ENCODE assay signal across 8 cellular contexts in genomic region chr7:1571261-1571650, GRCh38. TPM values are rescaled to one million over a fixed set of nuclear protein-coding genes. Genes with fewer than 3 reads are reported as not detected.
A peak's percentile ranks its signal among the peaks of the same experiment; 100 is the strongest.
DNase-seq lines count a peak whose midpoint lies in the region; ATAC-seq, FAIRE-seq and TF ChIP-seq lines count a peak whose summit lies in the region.

No MANE protein-coding gene starts in this region.

- TF ChIP-seq CTCF in BE2C (IDR thresholded peaks at IDR 0.05; ENCODE audit: low read depth, low read length) (no peak), brain (conservative IDR thresholded peaks at IDR 0.05) (no peak)

- ATAC-seq in naive B cell (ENCODE audit: low read depth in 2 of 2): no peak

- H3K36me3 Mint-ChIP-seq in brain (peaks cover 12% of the 10 kb centered on the region), naive B cell (peaks cover 0 to 16% of the 10 kb centered on the region in 2 donors)

- H3K4me3 ChIP-seq in BE2C (ENCODE audit: low read depth, low read length): peak overlapping the region; percentile 91
- H3K4me3 ChIP-seq in Jurkat, Clone E6-1 (ENCODE audit: low read length): peak overlapping the region; percentile 93

- no peak for DNase-seq in BE2C
- no peak for DNase-seq in Jurkat, Clone E6-1 (ENCODE audit: low read depth, low spot score)
- no peak for DNase-seq in naive B cell
- DNase-seq in NCI-H187 treated with DMSO at 0.1 percent for 48 hours (lab: John Stamatoyannopoulos, UW): no peak
- DNase-seq in activated CD4-positive, CD25-positive, alpha-beta regulatory T cell (lab: John Stamatoyannopoulos, UW): no peak
- no peak for DNase-seq in GM19239 (ENCODE audit: insufficient read length, low spot score)
- DNase-seq in C1 segment of cervical spinal cord (lab: John Stamatoyannopoulos, UW): no peak

- H3K4me1 ChIP-seq in BE2C: peaks cover 10% of the 10 kb centered on the region

- H3K27me3 Mint-ChIP-seq in brain (peaks cover 6% of the 10 kb centered on the region), naive B cell (no peaks in the 10 kb centered on the region)

- H3K27ac Mint-ChIP-seq in brain: peak overlapping the region; percentile 82 to 97 (median 92)
- H3K27ac Mint-ChIP-seq in naive B cell: peak overlapping the region in 5 of 6 donors; percentile 70 to 94 (median 83)

- H3K9me3 Mint-ChIP-seq in brain: peaks cover 0 to 2% (median 0%) of the 10 kb centered on the region in 5 experiments
- H3K9me3 Mint-ChIP-seq in naive B cell: no peaks in the 10 kb centered on the region

- peaks cover 45% of the 10 kb centered on the region for H3K4me1 Mint-ChIP-seq in brain
- peaks cover 8 to 45% (median 39%) of the 10 kb centered on the region in 3 donors for H3K4me1 Mint-ChIP-seq in naive B cell

- H3K9me3 ChIP-seq in BE2C: no peaks in the 10 kb centered on the region

- FAIRE-seq in GM19239 (lab: Jason Lieb, UNC): no peak

- H3K4me3 Mint-ChIP-seq in brain (peak overlapping the region; percentile 88 to 96 (median 91)), naive B cell (peak overlapping the region; percentile 82 to 93 (median 88))

- no peaks in the 10 kb centered on the region for H3K27me3 ChIP-seq in BE2C

- H3K36me3 ChIP-seq in BE2C: peaks cover 11% of the 10 kb centered on the region

RNA-seq across cellular contexts. Expression of gene PSMG3, which starts 1.4 kb away (rescaled TPM):
- polyA plus RNA-seq in BE2C (2012; ENCODE audit: insufficient read depth, insufficient read length, low read depth): 179 TPM
- polyA plus RNA-seq in Jurkat, Clone E6-1 (2012; ENCODE audit: insufficient read depth, insufficient read length): 153 TPM
- 68.4 TPM for polyA plus RNA-seq in brain (ENCODE audit: insufficient read depth, low read depth, low replicate concordance)
- polyA plus RNA-seq in naive B cell (ENCODE audit: low read depth in 6 of 6): 10 to 100 TPM; 24.2 to 43.4 (median 38.6) TPM

RNA-seq across cellular contexts. Expression of gene TMEM184A, which starts 15.3 kb away (rescaled TPM):
- 0.59 TPM for polyA plus RNA-seq in BE2C (2012; ENCODE audit: insufficient read depth, insufficient read length, low read depth)
- 2.6 TPM for polyA plus RNA-seq in Jurkat, Clone E6-1 (2012; ENCODE audit: insufficient read depth, insufficient read length)
- polyA plus RNA-seq in brain (ENCODE audit: insufficient read depth, low read depth, low replicate concordance) (4.3 TPM), naive B cell (ENCODE audit: low read depth in 6 of 6) (under 1 TPM in 1 of 6 donors, not detected in 5; 0.16 TPM)

RNA-seq across cellular contexts. Expression of gene MAFK, which starts 40.8 kb away (rescaled TPM):
- 1.6 TPM for polyA plus RNA-seq in BE2C (2012; ENCODE audit: insufficient read depth, insufficient read length, low read depth)
- polyA plus RNA-seq in Jurkat, Clone E6-1 (2012; ENCODE audit: insufficient read depth, insufficient read length): 35.0 TPM
- polyA plus RNA-seq in brain (ENCODE audit: insufficient read depth, low read depth, low replicate concordance): 17.9 TPM
- polyA plus RNA-seq in naive B cell (ENCODE audit: low read depth in 6 of 6): 1 to 10 TPM in 1 of 6 donors, under 1 TPM in 5; 0.36 to 1.2 (median 0.66) TPM
